ENCODE assay signal across 8 cellular contexts in genomic region chr12:64613775-64614398, GRCh38. TPM values are rescaled to one million over a fixed set of nuclear protein-coding genes. Genes with fewer than 3 reads are reported as not detected.
DNase-seq lines count a peak whose midpoint lies in the region; ATAC-seq, FAIRE-seq and TF ChIP-seq lines count a peak whose summit lies in the region.
"Not testable (repeated sequence)": the region's sequence is repeated elsewhere in the genome, so short reads cannot be mapped to it uniquely, and the experiment has no call there.

No MANE protein-coding gene starts in this region.

- not testable (repeated sequence) for H3K4me3 ChIP-seq in Peyer's patch
- peak overlapping the region; percentile 84 to 97 for H3K4me3 ChIP-seq in neutrophil (ENCODE audit: low read depth in 1 of 2, low read length in 1 of 2)
- H3K4me3 ChIP-seq in thoracic aorta: peak overlapping the region; percentile 74

- peaks cover 0 to 20% (median 14%) of the 10 kb centered on the region in 4 donors for H3K4me1 ChIP-seq in Peyer's patch
- peaks cover 73 to 74% of the 10 kb centered on the region in 2 experiments for H3K4me1 ChIP-seq in neutrophil (ENCODE audit: control insufficient read depth in 1 of 2, insufficient read depth in 1 of 2, low read depth in 1 of 2, low read length in 1 of 2)
- H3K4me1 ChIP-seq in thoracic aorta (ENCODE audit: control insufficient read depth in 1 of 2, low read depth in 2 of 2): peaks cover 36 to 61% of the 10 kb centered on the region in 2 donors

- peaks cover 81% of the 10 kb centered on the region for H3K36me3 Mint-ChIP-seq in CD4-positive, alpha-beta T cell (ENCODE audit: low read depth)
- peaks cover 47% of the 10 kb centered on the region for H3K36me3 Mint-ChIP-seq in activated CD8-positive, alpha-beta T cell treated with anti-CD3 and anti-CD28 coated beads for 36 hours (ENCODE audit: low read depth)
- not testable (repeated sequence) for H3K36me3 Mint-ChIP-seq in activated naive CD8-positive, alpha-beta T cell
- H3K36me3 Mint-ChIP-seq in effector memory CD8-positive, alpha-beta T cell (ENCODE audit: insufficient read depth): peaks cover 52% of the 10 kb centered on the region

- not testable (repeated sequence) for TF ChIP-seq CTCF in CD4-positive, alpha-beta T cell (IDR thresholded peaks at IDR 0.05); Peyer's patch (IDR thresholded peaks at IDR 0.05); activated CD8-positive, alpha-beta T cell treated with anti-CD3 and anti-CD28 coated beads for 36 hours (IDR thresholded peaks at IDR 0.05); neutrophil (IDR thresholded peaks at IDR 0.05); thoracic aorta (IDR thresholded peaks at IDR 0.05)

- H3K27me3 ChIP-seq in CD4-positive, alpha-beta T cell (ENCODE audit: control insufficient read depth, insufficient read depth, low read length); Peyer's patch; neutrophil; thoracic aorta (replicated peaks; ENCODE audit: insufficient read depth): not testable (repeated sequence)

- CTCF ChIA-PET in CD4-positive, alpha-beta T cell (lab: Charles Lee): interaction anchor here (0.6 to 1.7 kb wide), 5 partner anchors 15 to 84 kb away, joined by 3 to 7 read pairs (median 3); no protein-coding TSS in a partner anchor
- CTCF ChIA-PET in activated CD8-positive, alpha-beta T cell treated with anti-CD3 and anti-CD28 coated beads for 36 hours (lab: Charles Lee): interaction anchor here (0.7 to 2.2 kb wide), 3 partner anchors 63 to 84 kb away, joined by 3 to 6 read pairs (median 4); no protein-coding TSS in a partner anchor

- intact Hi-C loops in CD4-positive, alpha-beta T cell (cut with DNase I, micrococcal nuclease): loop anchor here in 1 of 2 experiments (2.0 to 5.0 kb wide), 2 partner anchors 17 to 38 kb away; no protein-coding TSS in a partner anchor
- intact Hi-C loops in activated CD8-positive, alpha-beta T cell treated with anti-CD3 and anti-CD28 coated beads for 36 hours (cut with micrococcal nuclease): loop anchor here (2.0 kb wide), 1 partner anchor 55 kb away; no protein-coding TSS in a partner anchor

- peak; percentile 38 for FAIRE-seq in GM18507 (lab: Jason Lieb, UNC)

- peak overlapping the region; percentile 68 for H3K4me3 Mint-ChIP-seq in CD4-positive, alpha-beta T cell
- peak overlapping the region; percentile 96 for H3K4me3 Mint-ChIP-seq in activated CD8-positive, alpha-beta T cell treated with anti-CD3 and anti-CD28 coated beads for 36 hours
- peak overlapping the region; percentile 91 for H3K4me3 Mint-ChIP-seq in activated naive CD8-positive, alpha-beta T cell
- H3K4me3 Mint-ChIP-seq in effector memory CD8-positive, alpha-beta T cell: peak overlapping the region; percentile 92 to 96

- not testable (repeated sequence) for DNase-seq in CD4-positive, alpha-beta T cell; GM18507 (ENCODE audit: extremely low spot score, insufficient read length, low read depth); activated CD8-positive, alpha-beta T cell treated with anti-CD3 and anti-CD28 coated beads for 36 hours; effector memory CD8-positive, alpha-beta T cell; thoracic aorta (ENCODE audit: low spot score)
- DNase-seq in Peyer's patch: peak in 2 of 3 donors; percentile 45 to 58

- POLR2A ChIA-PET in CD4-positive, alpha-beta T cell (lab: Charles Lee): interaction anchor here (0.7 to 1.7 kb wide), 5 partner anchors 11 to 64 kb away, joined by 3 to 6 read pairs (median 4); no protein-coding TSS in a partner anchor
- POLR2A ChIA-PET in activated CD8-positive, alpha-beta T cell treated with anti-CD3 and anti-CD28 coated beads for 36 hours (lab: Charles Lee): interaction anchor here (0.7 to 1.0 kb wide), 2 partner anchors 11 to 89 kb away, joined by 3 read pairs; no protein-coding TSS in a partner anchor

- H3K9me3 ChIP-seq in CD4-positive, alpha-beta T cell (ENCODE audit: control insufficient read depth, low read length); Peyer's patch; neutrophil; thoracic aorta: not testable (repeated sequence)

- not testable (repeated sequence) for H3K27me3 Mint-ChIP-seq in CD4-positive, alpha-beta T cell; activated CD8-positive, alpha-beta T cell treated with anti-CD3 and anti-CD28 coated beads for 36 hours; activated naive CD8-positive, alpha-beta T cell; effector memory CD8-positive, alpha-beta T cell

- not testable (repeated sequence) for H3K27ac ChIP-seq in CD4-positive, alpha-beta T cell (ENCODE audit: low read depth, low read length)
- H3K27ac ChIP-seq in Peyer's patch: peak overlapping the region in 2 of 4 donors; percentile 83 to 97
- peak overlapping the region; percentile 99 for H3K27ac ChIP-seq in neutrophil
- H3K27ac ChIP-seq in thoracic aorta: peak overlapping the region; percentile 80 to 95

- ATAC-seq in CD4-positive, alpha-beta T cell (ENCODE audit: poor library complexity); activated CD8-positive, alpha-beta T cell treated with anti-CD3 and anti-CD28 coated beads for 36 hours; effector memory CD8-positive, alpha-beta T cell (replicated peaks); thoracic aorta (ENCODE audit: insufficient number of reproducible peaks, low FRiP score, low read depth): not testable (repeated sequence)

- not testable (repeated sequence) for H3K9me3 Mint-ChIP-seq in CD4-positive, alpha-beta T cell; activated CD8-positive, alpha-beta T cell treated with anti-CD3 and anti-CD28 coated beads for 36 hours; activated naive CD8-positive, alpha-beta T cell (ENCODE audit: low read depth); effector memory CD8-positive, alpha-beta T cell

- TF ChIP-seq POLR2A in Peyer's patch (IDR thresholded peaks at IDR 0.05): not testable (repeated sequence)

- peak overlapping the region; percentile 90 for H3K27ac Mint-ChIP-seq in CD4-positive, alpha-beta T cell
- H3K27ac Mint-ChIP-seq in activated CD8-positive, alpha-beta T cell treated with anti-CD3 and anti-CD28 coated beads for 36 hours: peak overlapping the region; percentile 96
- peak overlapping the region; percentile 85 for H3K27ac Mint-ChIP-seq in activated naive CD8-positive, alpha-beta T cell
- peak overlapping the region; percentile 89 to 95 for H3K27ac Mint-ChIP-seq in effector memory CD8-positive, alpha-beta T cell

- H3K4me1 Mint-ChIP-seq in CD4-positive, alpha-beta T cell (ENCODE audit: low read depth): peaks cover 59% of the 10 kb centered on the region
- peaks cover 38% of the 10 kb centered on the region for H3K4me1 Mint-ChIP-seq in activated CD8-positive, alpha-beta T cell treated with anti-CD3 and anti-CD28 coated beads for 36 hours (ENCODE audit: low read depth)
- H3K4me1 Mint-ChIP-seq in activated naive CD8-positive, alpha-beta T cell (ENCODE audit: low read depth): peaks cover 65% of the 10 kb centered on the region
- peaks cover 42 to 67% of the 10 kb centered on the region in 2 donors for H3K4me1 Mint-ChIP-seq in effector memory CD8-positive, alpha-beta T cell (ENCODE audit: low read depth in 2 of 2)

- not testable (repeated sequence) for H3K36me3 ChIP-seq in Peyer's patch, thoracic aorta
- H3K36me3 ChIP-seq in neutrophil: peaks cover 49% of the 10 kb centered on the region

RNA-seq across cellular contexts. Expression of gene RASSF3, which starts 3.6 kb away (rescaled TPM):
- 100 to 1,000 TPM; 118 to 127 TPM for total RNA-seq in CD4-positive, alpha-beta T cell
- total RNA-seq in Peyer's patch (10 to 100 TPM; 14.3 to 60.2 (median 27.2) TPM), thoracic aorta (100 to 1,000 TPM; 126 to 149 TPM)
- total RNA-seq in activated CD8-positive, alpha-beta T cell treated with anti-CD3 and anti-CD28 coated beads for 36 hours: 10 to 100 TPM; 40.4 to 41.6 TPM
